In the genomic region with DNA sequence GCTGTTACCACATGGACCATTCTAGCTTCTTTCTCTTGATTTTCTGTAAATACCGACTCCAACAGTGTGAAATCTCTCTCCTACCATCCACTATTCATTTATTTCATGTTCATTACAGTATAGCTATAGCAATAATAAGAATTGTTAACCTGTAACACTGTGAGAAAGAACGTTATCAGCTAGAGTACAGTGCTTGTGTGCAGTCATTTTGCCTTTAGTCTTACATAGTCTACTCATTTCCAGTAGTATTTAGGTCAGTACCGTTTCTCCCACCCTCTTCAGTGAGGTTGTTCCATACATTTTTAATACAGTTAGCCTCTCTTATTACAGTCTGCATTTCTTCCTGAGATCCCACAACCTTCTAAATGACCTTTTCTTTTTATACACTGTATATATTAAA, we compare ENCODE assay signal across 26 cellular contexts.
"Had no signal": no experiment of that assay in that cellular context is flagged by ENCODE, and none has a peak within 500 bp of the region (broad histone marks: within the 10 kb centered on the region; RNA-seq: fewer than 3 reads in every experiment).

No MANE protein-coding gene starts in this region.

- H3K27me3 ChIP-seq: colonic mucosa, gastrocnemius medialis, heart right ventricle, left lung had no signal

- H3K4me3 ChIP-seq: colonic mucosa, esophagus squamous epithelium, gastrocnemius medialis, heart right ventricle, left lung, lower lobe of right lung, mucosa of descending colon had no signal

- FAIRE-seq: endometrium, islet of Langerhans, keratinocyte had no signal

- H3K27ac ChIP-seq: colonic mucosa, epithelial cell of prostate, esophagus squamous epithelium, gastrocnemius medialis, heart right ventricle, left lung, lower lobe of right lung had no signal

- H3K4me1 ChIP-seq: colonic mucosa, gastrocnemius medialis had no signal

- ATAC-seq: effector memory CD8-positive, alpha-beta T cell; esophagus mucosa; gastrocnemius medialis; heart right ventricle; left cardiac atrium; left lung; left ventricle myocardium superior; lower lobe of right lung; mucosa of descending colon had no signal

- DNase-seq: colonic mucosa; cortex of kidney; effector CD8-positive, alpha-beta T cell; effector memory CD8-positive, alpha-beta T cell; endodermal cell; erythroblast; esophagus squamous epithelium; foreskin fibroblast; foreskin melanocyte; gastrocnemius medialis; glutamatergic neuron; head of caudate nucleus; heart right ventricle; hippocampal formation; left cardiac atrium; left lung; left ventricle myocardium superior; lower lobe of right lung; mesenchymal stem cell; mucosa of descending colon; naive B cell had no signal

- H3K36me3 ChIP-seq: colonic mucosa, esophagus squamous epithelium, gastrocnemius medialis, heart right ventricle, left lung, lower lobe of right lung had no signal

- H3K9me3 ChIP-seq: colonic mucosa, gastrocnemius medialis, mucosa of descending colon had no signal
